Comparison of ENCODE assay signal across 14 cellular contexts in the genomic region with DNA sequence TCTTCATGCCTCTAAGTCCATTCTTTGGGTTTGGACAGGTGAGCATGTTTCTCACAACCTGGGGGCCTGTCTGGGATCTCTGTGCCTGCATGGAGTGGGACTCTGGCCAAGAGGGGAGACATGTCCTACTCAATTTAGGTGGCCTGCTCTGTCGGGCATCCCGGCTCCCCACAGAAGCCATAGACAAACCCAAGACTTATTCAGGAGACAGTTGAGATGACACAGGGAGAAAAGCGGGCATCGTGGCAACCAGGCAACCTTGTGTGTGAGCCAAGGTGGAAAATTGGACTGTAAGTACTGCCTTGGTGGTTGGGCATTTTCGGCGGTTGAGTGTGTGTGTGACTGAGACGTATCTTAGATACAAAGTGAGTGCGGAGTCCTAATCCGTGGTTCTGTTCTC. TPM values are rescaled to one million over a fixed set of nuclear protein-coding genes. Genes with fewer than 3 reads are reported as not detected.
A peak's percentile ranks its signal among the peaks of the same experiment; 100 is the strongest.
DNase-seq lines count a peak whose midpoint lies in the region; ATAC-seq and TF ChIP-seq lines count a peak whose summit lies in the region.
"Had no signal": no experiment of that assay in that cellular context is flagged by ENCODE, and none has a peak within 500 bp of the region (broad histone marks: within the 10 kb centered on the region; RNA-seq: fewer than 3 reads in every experiment).

No MANE protein-coding gene starts in this region.

- H3K4me3 ChIP-seq in heart right ventricle (no peak overlapping the region), Panc1 (ENCODE audit: low read depth in 2 of 2, low read length in 2 of 2) (no peak overlapping the region), upper lobe of right lung (no peak overlapping the region)

- H3K27ac ChIP-seq in heart right ventricle (peak overlapping the region in 7 of 10 donors; percentile 40 to 84 (median 77)), Panc1 (ENCODE audit: low read length) (no peak overlapping the region), upper lobe of right lung (no peak overlapping the region)

- POLR2A ChIA-PET in Panc1 (lab: Charles Lee) = no interaction called here

- H3K4me1 ChIP-seq in heart right ventricle (peaks cover 3 to 76% (median 46%) of the 10 kb centered on the region in 9 donors), Panc1 (ENCODE audit: control insufficient read depth, insufficient read depth, low read length) (no peaks in the 10 kb centered on the region; the same call in 1 of the 2 replicates), upper lobe of right lung (peaks cover 11% of the 10 kb centered on the region)

- whole genome bisulfite sequencing in heart right ventricle, 2 donors = 79 to 84% methylated on average over 9 of the region's 9 CpGs

- DNase-seq in heart right ventricle = no peak
- DNase-seq in Right ventricle myocardium superior = no peak
- no peak for DNase-seq in Panc1 (ENCODE audit: low read depth, low spot score)
- DNase-seq in left lobe of liver (ENCODE audit: low spot score) = peak; percentile 36
- peak; percentile 43 for DNase-seq in upper lobe of right lung
- DNase-seq in NCI-H1694 treated with DMSO at 0.1 percent for 48 hours (lab: John Stamatoyannopoulos, UW) = no peak
- no peak for DNase-seq in stimulated activated CD8-positive, alpha-beta memory T cell treated with anti-CD3 and anti-CD28 coated beads, Interleukin-4, amount 100 ng/mL, for 48 hours
- DNase-seq: DMS153, KG1, NCI-H1092 treated with DMSO at 0.1 percent for 48 hours, NCI-H187, NCI-H446, PC-3, SIG-M5 had no signal

- peaks cover 0 to 8% (median 0%) of the 10 kb centered on the region in 11 donors for H3K9me3 ChIP-seq in heart right ventricle
- H3K9me3 ChIP-seq in Panc1 (ENCODE audit: control insufficient read depth, insufficient read depth, low read depth, low read length) = no peaks in the 10 kb centered on the region
- H3K9me3 ChIP-seq in upper lobe of right lung = no peaks in the 10 kb centered on the region

- H3K27me3 ChIP-seq in heart right ventricle = no peaks in the 10 kb centered on the region
- H3K27me3 ChIP-seq in Panc1 (ENCODE audit: control insufficient read depth, insufficient read depth, low read length) = no peaks in the 10 kb centered on the region
- H3K27me3 ChIP-seq in upper lobe of right lung = no peaks in the 10 kb centered on the region

- in situ Hi-C loops in Panc1 (cut with HindIII; ENCODE audit: low pct_unique_long_range_greater_than_20kb, low sequenced_read_pairs) = no loop called here

- ATAC-seq in heart right ventricle = peak in 1 of 8 donors; percentile 4
- no peak for ATAC-seq in Right ventricle myocardium superior (ENCODE audit: poor library complexity)
- ATAC-seq in Panc1 = no peak
- ATAC-seq in left lobe of liver = no peak
- no peak for ATAC-seq in upper lobe of right lung
- ATAC-seq: PC-3 had no signal

- BruUV-seq in Panc1 (replicated peaks; lab: Mats Ljungman, UMichigan) = TSS peak; percentile 48

- H3K36me3 ChIP-seq in heart right ventricle (no peaks in the 10 kb centered on the region), Panc1 (ENCODE audit: control insufficient read depth, insufficient read depth, low read length) (no peaks in the 10 kb centered on the region), upper lobe of right lung (no peaks in the 10 kb centered on the region)

- TF ChIP-seq CTCF in heart right ventricle (IDR thresholded peaks at IDR 0.05) = no peak
- TF ChIP-seq CTCF in Panc1 (IDR thresholded peaks at IDR 0.05) = no peak
- no peak for TF ChIP-seq CTCF in upper lobe of right lung (IDR thresholded peaks at IDR 0.05)

- CTCF ChIA-PET in Panc1 (lab: Charles Lee) = no interaction called here

- intact Hi-C loops in heart right ventricle (cut with DNase I) = no loop called here
- intact Hi-C loops in Right ventricle myocardium superior (cut with DNase I) = no loop called here
- intact Hi-C loops in Panc1 (cut with micrococcal nuclease; ENCODE audit: unreplicated experiment) = no loop called here
- intact Hi-C loops in upper lobe of right lung (cut with DNase I) = no loop called here

RNA-seq across cellular contexts. Expression of a gene that starts 40.5 kb away (rescaled TPM):
- 10 to 100 TPM in 1 of 10 donors, 1 to 10 TPM in 9; 3.6 to 11.0 (median 5.8) TPM for total RNA-seq in heart right ventricle
- polyA plus RNA-seq in heart right ventricle = 10 to 100 TPM in 1 of 2 donors, 1 to 10 TPM in 1; 9.9 to 14.6 TPM
- 5.5 TPM for total RNA-seq in Right ventricle myocardium superior
- 26.1 TPM for total RNA-seq in Panc1 (2021; ENCODE audit: unreplicated experiment)
- 21.9 TPM for polyA plus RNA-seq in Panc1 (2012; ENCODE audit: insufficient read length)
- total RNA-seq in left lobe of liver = 5.4 TPM
- 13.1 TPM for total RNA-seq in upper lobe of right lung

Comparison
In these comparisons a context has a peak if more than half of its experiments do, and no peak if none do; other contexts are left out.
1. DNase-seq: peak in left lobe of liver (single experiment) and upper lobe of right lung (single experiment); none in heart right ventricle (0 of 2), Right ventricle myocardium superior (single experiment), Panc1 (single experiment), NCI-H1694 treated with DMSO at 0.1 percent for 48 hours (single experiment) and stimulated activated CD8-positive, alpha-beta memory T cell treated with anti-CD3 and anti-CD28 coated beads, Interleukin-4, amount 100 ng/mL, for 48 hours (single experiment).
2. H3K27ac ChIP-seq: peak in heart right ventricle (7 of 10); none in Panc1 (single experiment) and upper lobe of right lung (single experiment).